8 cellular contexts compared by ENCODE assay signal in genomic region chr6:13710552-13711383, GRCh38. TPM values are rescaled to one million over a fixed set of nuclear protein-coding genes. Genes with fewer than 3 reads are reported as not detected.
A peak's percentile ranks its signal among the peaks of the same experiment; 100 is the strongest.
DNase-seq lines count a peak whose midpoint lies in the region; ATAC-seq, FAIRE-seq and TF ChIP-seq lines count a peak whose summit lies in the region.

No MANE protein-coding gene starts in this region.

- FAIRE-seq in RCC 7860 (lab: Jason Lieb, UNC) = no peak

- peak overlapping the region; percentile 92 for H3K4me3 Mint-ChIP-seq in activated naive CD8-positive, alpha-beta T cell treated with anti-CD3 and anti-CD28 coated beads, Interleukin-2, amount 50 U/mL, for 24 hours

- peak overlapping the region; percentile 57 to 88 (median 82) for H3K4me3 ChIP-seq in heart right ventricle

- no peaks in the 10 kb centered on the region for H3K27me3 Mint-ChIP-seq in activated naive CD8-positive, alpha-beta T cell treated with anti-CD3 and anti-CD28 coated beads, Interleukin-2, amount 50 U/mL, for 24 hours

- intact Hi-C loops in heart right ventricle (cut with DNase I) = loop anchor here in 9 of 10 donors (2.0 to 10.0 kb wide), 10 partner anchors 52 to 104 kb away; partner anchors contain the start of genes NOL7 (in 3 of the 9) and MCUR1 (in 2 of the 9)
- intact Hi-C loops in posterior vena cava (cut with DNase I) = loop anchor here in 1 of 2 donors (10.0 kb wide), 1 partner anchor 74 kb away; no protein-coding TSS in a partner anchor

- peaks cover 0 to 43% (median 36%) of the 10 kb centered on the region in 9 donors for H3K4me1 ChIP-seq in heart right ventricle

- peaks cover 8% of the 10 kb centered on the region for H3K36me3 Mint-ChIP-seq in activated naive CD8-positive, alpha-beta T cell treated with anti-CD3 and anti-CD28 coated beads, Interleukin-2, amount 50 U/mL, for 24 hours (ENCODE audit: low read depth)

- WGBS in heart right ventricle, 2 donors = 0 to 1% methylated on average over 47 to 84 of the region's 84 CpGs

- H3K27me3 ChIP-seq in heart right ventricle = no peaks in the 10 kb centered on the region

- no peaks in the 10 kb centered on the region for H3K9me3 ChIP-seq in heart right ventricle

- peak; percentile 47 for DNase-seq in activated naive CD4-positive, alpha-beta T cell treated with Interleukin-2 at 50 U/mL for 16 hours
- DNase-seq in activated naive CD4-positive, alpha-beta T cell (lab: John Stamatoyannopoulos, UW) = no peak
- peak; percentile 4 for DNase-seq in RCC 7860 (ENCODE audit: low spot score)
- DNase-seq in activated naive CD8-positive, alpha-beta T cell treated with anti-CD3 and anti-CD28 coated beads, Interleukin-2, amount 50 U/mL, for 24 hours = peak; percentile 47
- DNase-seq in heart right ventricle = peak; percentile 27 to 45
- DNase-seq in posterior vena cava (ENCODE audit: low spot score) = peak; percentile 85
- DNase-seq in T1000 (lab: John Stamatoyannopoulos, UW) = no peak

- no peak for TF ChIP-seq CTCF in heart right ventricle (IDR thresholded peaks at IDR 0.05)

- peak overlapping the region; percentile 88 to 96 (median 93) for H3K27ac ChIP-seq in heart right ventricle

- ATAC-seq in HG03066 (IDR thresholded peaks at IDR 0.05; ENCODE audit: low read depth, unreplicated experiment) (peak; percentile 22), heart right ventricle (peak in 5 of 8 donors; percentile 8 to 37 (median 21))
- ATAC-seq in activated naive CD8-positive, alpha-beta T cell treated with anti-CD3 and anti-CD28 coated beads, Interleukin-2, amount 50 U/mL, for 24 hours = no peak

- peaks cover 54% of the 10 kb centered on the region for H3K4me1 Mint-ChIP-seq in activated naive CD8-positive, alpha-beta T cell treated with anti-CD3 and anti-CD28 coated beads, Interleukin-2, amount 50 U/mL, for 24 hours

- H3K9me3 Mint-ChIP-seq in activated naive CD8-positive, alpha-beta T cell treated with anti-CD3 and anti-CD28 coated beads, Interleukin-2, amount 50 U/mL, for 24 hours = peaks cover 7% of the 10 kb centered on the region

- peak overlapping the region; percentile 85 for H3K27ac Mint-ChIP-seq in activated naive CD8-positive, alpha-beta T cell treated with anti-CD3 and anti-CD28 coated beads, Interleukin-2, amount 50 U/mL, for 24 hours

- no peaks in the 10 kb centered on the region for H3K36me3 ChIP-seq in heart right ventricle

RNA-seq across cellular contexts. Expression of gene RANBP9, which starts 0.9 kb away (rescaled TPM):
- total RNA-seq in heart right ventricle (10 to 100 TPM; 29.4 to 41.6 (median 35.9) TPM), posterior vena cava (10 to 100 TPM; 33.9 to 36.9 TPM)
- 10 to 100 TPM; 10.0 to 17.2 TPM for polyA plus RNA-seq in heart right ventricle

Comparison
In these comparisons a context has a peak if more than half of its experiments do, and no peak if none do; other contexts are left out.
1. DNase-seq: peak in activated naive CD4-positive, alpha-beta T cell treated with Interleukin-2 at 50 U/mL for 16 hours (single experiment), RCC 7860 (single experiment), activated naive CD8-positive, alpha-beta T cell treated with anti-CD3 and anti-CD28 coated beads, Interleukin-2, amount 50 U/mL, for 24 hours (single experiment), heart right ventricle (2 of 2) and posterior vena cava (single experiment); none in activated naive CD4-positive, alpha-beta T cell (0 of 4) and T1000 (single experiment).